ENCODE assay signal across 13 cellular contexts in genomic region chr12:113007166-113007565, GRCh38. TPM values are rescaled to one million over a fixed set of nuclear protein-coding genes. Genes with fewer than 3 reads are reported as not detected.
DNase-seq lines count a peak whose midpoint lies in the region; ATAC-seq, FAIRE-seq and TF ChIP-seq lines count a peak whose summit lies in the region.
"Had no signal": no experiment of that assay in that cellular context is flagged by ENCODE, and none has a peak within 500 bp of the region (broad histone marks: within the 10 kb centered on the region; RNA-seq: fewer than 3 reads in every experiment).

No MANE protein-coding gene starts in this region.

- H3K27me3 ChIP-seq in CD4-positive, CD25-positive, alpha-beta regulatory T cell (ENCODE audit: control insufficient read depth, insufficient read depth, low read length): no peaks in the 10 kb centered on the region
- no peaks in the 10 kb centered on the region for H3K27me3 ChIP-seq in brain microvascular endothelial cell (replicated peaks)
- H3K27me3 ChIP-seq: right atrium auricular region had no signal

- CTCF ChIA-PET in activated CD8-positive, alpha-beta T cell treated with anti-CD3 and anti-CD28 coated beads for 36 hours (lab: Charles Lee): interaction anchor here (0.8 to 4.5 kb wide), 6 partner anchors 10 to 146 kb away, joined by 3 to 22 read pairs (median 5); no protein-coding TSS in a partner anchor

- peaks cover 92% of the 10 kb centered on the region for H3K36me3 ChIP-seq in CD4-positive, CD25-positive, alpha-beta regulatory T cell (ENCODE audit: control insufficient read depth, insufficient read depth, low read length)
- H3K36me3 ChIP-seq in brain microvascular endothelial cell (replicated peaks): no peaks in the 10 kb centered on the region

- H3K4me3 ChIP-seq in CD4-positive, CD25-positive, alpha-beta regulatory T cell (ENCODE audit: low read depth, low read length): no peak overlapping the region
- H3K4me3 ChIP-seq in brain microvascular endothelial cell (ENCODE audit: low read depth, low read length): no peak overlapping the region
- H3K4me3 ChIP-seq: right atrium auricular region had no signal

- no peaks in the 10 kb centered on the region for H3K27me3 Mint-ChIP-seq in CD4-positive, CD25-positive, alpha-beta regulatory T cell
- no peaks in the 10 kb centered on the region for H3K27me3 Mint-ChIP-seq in activated CD8-positive, alpha-beta T cell treated with anti-CD3 and anti-CD28 coated beads for 36 hours
- H3K27me3 Mint-ChIP-seq: central memory CD8-positive, alpha-beta T cell had no signal

- in situ Hi-C loops in brain microvascular endothelial cell (cut with HindIII; ENCODE audit: low pct_ligation_motif_present, low sequenced_read_pairs): no loop called here

- intact Hi-C loops in activated CD8-positive, alpha-beta T cell treated with anti-CD3 and anti-CD28 coated beads for 36 hours (cut with micrococcal nuclease): no loop called here

- DNase-seq in CD4-positive, CD25-positive, alpha-beta regulatory T cell: no peak
- DNase-seq in HTR-8/SVneo (ENCODE audit: insufficient read length, low spot score) (peak; percentile 46), brain microvascular endothelial cell (peak; percentile 71), kidney tubule cell (ENCODE audit: low spot score) (peak; percentile 64), putamen (ENCODE audit: low spot score) (no peak), DMS114 treated with DMSO at 0.1 percent for 48 hours (lab: John Stamatoyannopoulos, UW; ENCODE audit: unreplicated experiment) (no peak)
- DNase-seq in activated CD8-positive, alpha-beta T cell treated with anti-CD3 and anti-CD28 coated beads for 36 hours: no peak
- DNase-seq: activated CD8-positive, alpha-beta T cell treated with anti-CD3 and anti-CD28 coated beads, Interleukin-2, amount 10 ng/mL, durations not matched to agents 7 days and 5 days; COR-L47; NCI-H1105 had no signal

- peaks cover 11 to 15% of the 10 kb centered on the region in 2 experiments for H3K9me3 ChIP-seq in CD4-positive, CD25-positive, alpha-beta regulatory T cell (ENCODE audit: control insufficient read depth in 2 of 2, low read length in 2 of 2)

- H3K27ac ChIP-seq in CD4-positive, CD25-positive, alpha-beta regulatory T cell (ENCODE audit: insufficient read depth, low read length, poor library complexity, severe bottlenecking): no peak overlapping the region
- no peak overlapping the region for H3K27ac ChIP-seq in brain microvascular endothelial cell
- H3K27ac ChIP-seq: right atrium auricular region had no signal

- peaks cover 0 to 9% (median under 1%) of the 10 kb centered on the region in 4 donors for H3K4me1 Mint-ChIP-seq in CD4-positive, CD25-positive, alpha-beta regulatory T cell
- no peaks in the 10 kb centered on the region for H3K4me1 Mint-ChIP-seq in activated CD8-positive, alpha-beta T cell treated with anti-CD3 and anti-CD28 coated beads for 36 hours (ENCODE audit: low read depth)
- H3K4me1 Mint-ChIP-seq: central memory CD8-positive, alpha-beta T cell had no signal

- POLR2A ChIA-PET in activated CD8-positive, alpha-beta T cell treated with anti-CD3 and anti-CD28 coated beads for 36 hours (lab: Charles Lee): interaction anchor here (0.6 to 1.1 kb wide), 2 partner anchors 30 to 67 kb away, joined by 3 to 4 read pairs; no protein-coding TSS in a partner anchor

- FAIRE-seq in HTR-8/SVneo (lab: Jason Lieb, UNC): no peak

- ATAC-seq in CD4-positive, CD25-positive, alpha-beta regulatory T cell (ENCODE audit: low read depth in 2 of 2): no peak
- ATAC-seq in HG03280 (IDR thresholded peaks at IDR 0.05; ENCODE audit: unreplicated experiment): no peak
- no peak for ATAC-seq in activated CD8-positive, alpha-beta T cell treated with anti-CD3 and anti-CD28 coated beads for 36 hours
- ATAC-seq: activated CD8-positive, alpha-beta T cell treated with anti-CD3 and anti-CD28 coated beads, Interleukin-2, amount 10 ng/mL, durations not matched to agents 7 days and 5 days had no signal

- no peak overlapping the region for H3K4me3 Mint-ChIP-seq in CD4-positive, CD25-positive, alpha-beta regulatory T cell
- H3K4me3 Mint-ChIP-seq in activated CD8-positive, alpha-beta T cell treated with anti-CD3 and anti-CD28 coated beads for 36 hours: no peak overlapping the region
- H3K4me3 Mint-ChIP-seq: activated CD8-positive, alpha-beta T cell treated with anti-CD3 and anti-CD28 coated beads, Interleukin-2, amount 10 ng/mL, durations not matched to agents 7 days and 5 days; central memory CD8-positive, alpha-beta T cell had no signal

- H3K27ac Mint-ChIP-seq in CD4-positive, CD25-positive, alpha-beta regulatory T cell: peak overlapping the region in 2 of 3 donors; percentile 9 to 17
- H3K27ac Mint-ChIP-seq in activated CD8-positive, alpha-beta T cell treated with anti-CD3 and anti-CD28 coated beads for 36 hours: no peak overlapping the region
- H3K27ac Mint-ChIP-seq: activated CD8-positive, alpha-beta T cell treated with anti-CD3 and anti-CD28 coated beads, Interleukin-2, amount 10 ng/mL, durations not matched to agents 7 days and 5 days had no signal

- H3K9me3 Mint-ChIP-seq in CD4-positive, CD25-positive, alpha-beta regulatory T cell: peaks cover 0 to 12% (median 7%) of the 10 kb centered on the region in 7 donors
- H3K9me3 Mint-ChIP-seq in activated CD8-positive, alpha-beta T cell treated with anti-CD3 and anti-CD28 coated beads for 36 hours: peaks cover 11% of the 10 kb centered on the region

- no peaks in the 10 kb centered on the region for H3K4me1 ChIP-seq in CD4-positive, CD25-positive, alpha-beta regulatory T cell (ENCODE audit: control insufficient read depth, insufficient read depth, low read length, poor library complexity, severe bottlenecking)
- H3K4me1 ChIP-seq: right atrium auricular region had no signal

- TF ChIP-seq CTCF in brain microvascular endothelial cell (IDR thresholded peaks at IDR 0.05; ENCODE audit: low read depth, low read length, missing control alignments): no peak
- TF ChIP-seq CTCF in activated CD8-positive, alpha-beta T cell treated with anti-CD3 and anti-CD28 coated beads for 36 hours (IDR thresholded peaks at IDR 0.05): no peak

- peaks cover 65% of the 10 kb centered on the region for H3K36me3 Mint-ChIP-seq in CD4-positive, CD25-positive, alpha-beta regulatory T cell
- peaks cover 79% of the 10 kb centered on the region for H3K36me3 Mint-ChIP-seq in activated CD8-positive, alpha-beta T cell treated with anti-CD3 and anti-CD28 coated beads for 36 hours (ENCODE audit: low read depth)

RNA-seq across cellular contexts. Expression of gene OAS2, which starts 28.8 kb away (rescaled TPM):
- total RNA-seq in CD4-positive, CD25-positive, alpha-beta regulatory T cell: 82.2 TPM
- polyA plus RNA-seq in CD4-positive, CD25-positive, alpha-beta regulatory T cell: 10 to 100 TPM; 58.2 to 82.2 (median 73.4) TPM
- total RNA-seq in activated CD8-positive, alpha-beta T cell treated with anti-CD3 and anti-CD28 coated beads for 36 hours: 100 to 1,000 TPM in 1 of 2 experiments, 10 to 100 TPM in 1; 95.7 to 104 TPM

RNA-seq across cellular contexts. Expression of gene DTX1, which starts 49.4 kb away (rescaled TPM):
- total RNA-seq in CD4-positive, CD25-positive, alpha-beta regulatory T cell: 7.8 TPM
- 1 to 10 TPM in 1 of 4 donors, under 1 TPM in 3; 0.64 to 1.1 (median 0.84) TPM for polyA plus RNA-seq in CD4-positive, CD25-positive, alpha-beta regulatory T cell
- total RNA-seq in activated CD8-positive, alpha-beta T cell treated with anti-CD3 and anti-CD28 coated beads for 36 hours: 1 to 10 TPM; 2.9 to 3.4 TPM
- total RNA-seq: activated CD8-positive, alpha-beta T cell treated with anti-CD3 and anti-CD28 coated beads, Interleukin-2, amount 10 ng/mL, durations not matched to agents 7 days and 5 days had no signal

Comparison
In these comparisons a context has a peak if more than half of its experiments do, and no peak if none do; other contexts are left out.
1. DNase-seq: peak in HTR-8/SVneo (single experiment), brain microvascular endothelial cell (single experiment) and kidney tubule cell (single experiment); none in CD4-positive, CD25-positive, alpha-beta regulatory T cell (0 of 3), putamen (single experiment), activated CD8-positive, alpha-beta T cell treated with anti-CD3 and anti-CD28 coated beads for 36 hours (single experiment) and DMS114 treated with DMSO at 0.1 percent for 48 hours (single experiment).